16 cellular contexts compared by ENCODE assay signal in the genomic region with DNA sequence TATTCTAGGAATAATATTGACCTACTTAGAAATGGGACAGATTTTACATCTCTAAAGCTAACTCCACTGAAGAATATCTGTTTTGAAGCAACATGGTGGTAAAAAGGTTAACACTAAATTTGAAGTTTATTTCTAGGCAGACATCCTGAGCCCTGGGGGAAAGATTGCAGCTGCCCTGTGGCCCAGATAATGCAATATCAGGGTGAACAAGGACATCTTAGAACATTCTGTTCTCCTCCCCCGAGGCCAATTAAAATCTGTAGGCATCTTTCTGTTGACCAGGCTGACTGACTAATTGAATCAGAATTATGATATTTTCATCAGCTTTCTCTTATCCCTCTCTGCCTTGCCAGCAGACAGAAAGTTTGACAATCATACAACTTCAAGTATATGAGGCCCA.
DNase-seq lines count a peak whose midpoint lies in the region; ATAC-seq and TF ChIP-seq lines count a peak whose summit lies in the region.
"Had no signal": no experiment of that assay in that cellular context is flagged by ENCODE, and none has a peak within 500 bp of the region (broad histone marks: within the 10 kb centered on the region; RNA-seq: fewer than 3 reads in every experiment).

No MANE protein-coding gene starts in this region.

- WGBS in tibial nerve, 2 donors: 81% methylated on average over 1 of the region's 1 CpG

- H3K27ac ChIP-seq in tibial nerve: peak overlapping the region in 1 of 4 donors; percentile 55
- H3K27ac ChIP-seq: colonic mucosa, left lung, psoas muscle had no signal

- POLR2A ChIA-PET in T-cell (lab: Charles Lee): interaction anchor here in 1 of 2 donors (0.7 kb wide), 1 partner anchor 260 kb away, joined by 6 read pairs; no protein-coding TSS in a partner anchor

- ATAC-seq in left ventricle myocardium superior: peak; percentile 80
- ATAC-seq in T-cell (replicated peaks in 1 of 4): no peak
- ATAC-seq in GM21825 (IDR thresholded peaks at IDR 0.05; ENCODE audit: unreplicated experiment): no peak
- ATAC-seq in left colon: no peak
- ATAC-seq: left lung; naive thymus-derived CD8-positive, alpha-beta T cell; SK-N-SH treated with all-trans-retinoic acid at 6 μM for 48 hours had no signal

- no peak overlapping the region for H3K4me3 Mint-ChIP-seq in HFFc6
- H3K4me3 Mint-ChIP-seq in T-cell: no peak overlapping the region
- H3K4me3 Mint-ChIP-seq: activated CD4-positive, alpha-beta memory T cell treated with anti-CD3 and anti-CD28 coated beads, Interleukin-2, amount 10 ng/mL, durations not matched to agents 7 days and 5 days; naive thymus-derived CD8-positive, alpha-beta T cell had no signal

- H3K27me3 ChIP-seq in tibial nerve: no peaks in the 10 kb centered on the region
- H3K27me3 ChIP-seq: colonic mucosa, left lung had no signal

- no peaks in the 10 kb centered on the region for H3K36me3 ChIP-seq in tibial nerve
- H3K36me3 ChIP-seq: colonic mucosa, left lung had no signal

- TF ChIP-seq EP300 in tibial nerve (IDR thresholded peaks at IDR 0.05): peak; percentile 75 to 91

- H3K4me1 Mint-ChIP-seq in HFFc6 (ENCODE audit: low read depth) (peaks cover 48% of the 10 kb centered on the region), T-cell (peaks cover 0 to 3% (median 0%) of the 10 kb centered on the region in 3 donors)
- H3K4me1 Mint-ChIP-seq: activated CD4-positive, alpha-beta memory T cell treated with anti-CD3 and anti-CD28 coated beads, Interleukin-2, amount 10 ng/mL, durations not matched to agents 7 days and 5 days had no signal

- H3K9me3 ChIP-seq in tibial nerve: no peaks in the 10 kb centered on the region
- H3K9me3 ChIP-seq: colonic mucosa, left lung, psoas muscle had no signal

- intact Hi-C loops in left ventricle myocardium superior (cut with micrococcal nuclease) (no loop called here), left colon (cut with DNase I, micrococcal nuclease) (no loop called here)

- H3K4me1 ChIP-seq in tibial nerve: peaks cover 0 to 5% (median 0%) of the 10 kb centered on the region in 4 donors
- H3K4me1 ChIP-seq: colonic mucosa, left lung had no signal

- no peak for TF ChIP-seq POLR2A in tibial nerve (IDR thresholded peaks at IDR 0.05)

- no peak for TF ChIP-seq CTCF in HFFc6 (IDR thresholded peaks at IDR 0.05)
- TF ChIP-seq CTCF in cardiac fibroblast (IDR thresholded peaks at IDR 0.05; ENCODE audit: low read depth, low read length): no peak
- TF ChIP-seq CTCF in tibial nerve (IDR thresholded peaks at IDR 0.05): no peak

- peak overlapping the region; percentile 14; the same call in 1 of the 2 replicates for H3K27ac Mint-ChIP-seq in HFFc6
- H3K27ac Mint-ChIP-seq in T-cell: no peak overlapping the region
- H3K27ac Mint-ChIP-seq: activated CD4-positive, alpha-beta memory T cell treated with anti-CD3 and anti-CD28 coated beads, Interleukin-2, amount 10 ng/mL, durations not matched to agents 7 days and 5 days; naive thymus-derived CD8-positive, alpha-beta T cell had no signal

- no peaks in the 10 kb centered on the region for H3K9me3 Mint-ChIP-seq in HFFc6
- H3K9me3 Mint-ChIP-seq in T-cell: no peaks in the 10 kb centered on the region
- H3K9me3 Mint-ChIP-seq: activated CD4-positive, alpha-beta memory T cell treated with anti-CD3 and anti-CD28 coated beads, Interleukin-2, amount 10 ng/mL, durations not matched to agents 7 days and 5 days; naive thymus-derived CD8-positive, alpha-beta T cell had no signal

- H3K4me3 ChIP-seq in cardiac fibroblast (replicated peaks in 1 of 2; ENCODE audit: low read depth in 2 of 2, low read length in 2 of 2) (no peak overlapping the region), tibial nerve (no peak overlapping the region)
- H3K4me3 ChIP-seq: colonic mucosa, left lung, psoas muscle had no signal

- CTCF ChIA-PET in T-cell (lab: Charles Lee): interaction anchor here in 1 of 2 donors (0.7 kb wide), 1 partner anchor 13 kb away, joined by 3 read pairs; no protein-coding TSS in a partner anchor

- peak; percentile 19 for DNase-seq in HFFc6
- peak; percentile 61 to 77 for DNase-seq in cardiac fibroblast (ENCODE audit: low read depth in 2 of 2)
- no peak for DNase-seq in left ventricle myocardium superior
- peak in 1 of 2 donors; percentile 66 for DNase-seq in tibial nerve (ENCODE audit: low spot score in 2 of 2)
- no peak for DNase-seq in T-cell
- DNase-seq in left colon: no peak
- DNase-seq: activated CD4-positive, alpha-beta memory T cell treated with anti-CD3 and anti-CD28 coated beads, Interleukin-2, amount 10 ng/mL, durations not matched to agents 7 days and 5 days; amniotic stem cell; colonic mucosa; DND-41; Karpas-422; left lung; naive thymus-derived CD8-positive, alpha-beta T cell; psoas muscle had no signal

- H3K36me3 Mint-ChIP-seq in HFFc6 (ENCODE audit: low read depth): peaks cover 6% of the 10 kb centered on the region; the same call in 1 of the 2 replicates
- H3K36me3 Mint-ChIP-seq in T-cell: no peaks in the 10 kb centered on the region
- H3K36me3 Mint-ChIP-seq: naive thymus-derived CD8-positive, alpha-beta T cell had no signal

- H3K27me3 Mint-ChIP-seq in HFFc6 (ENCODE audit: insufficient read depth): peaks cover 3% of the 10 kb centered on the region; the same call in 1 of the 2 replicates
- H3K27me3 Mint-ChIP-seq in T-cell: peaks cover 6% of the 10 kb centered on the region in 2 donors

Comparison
In these comparisons a context has a peak if more than half of its experiments do, and no peak if none do; other contexts are left out.
1. DNase-seq: peak in HFFc6 (single experiment) and cardiac fibroblast (2 of 2); none in left ventricle myocardium superior (single experiment), T-cell (0 of 34) and left colon (0 of 2).